1 cellular context compared by ENCODE assay signal in the genomic region with DNA sequence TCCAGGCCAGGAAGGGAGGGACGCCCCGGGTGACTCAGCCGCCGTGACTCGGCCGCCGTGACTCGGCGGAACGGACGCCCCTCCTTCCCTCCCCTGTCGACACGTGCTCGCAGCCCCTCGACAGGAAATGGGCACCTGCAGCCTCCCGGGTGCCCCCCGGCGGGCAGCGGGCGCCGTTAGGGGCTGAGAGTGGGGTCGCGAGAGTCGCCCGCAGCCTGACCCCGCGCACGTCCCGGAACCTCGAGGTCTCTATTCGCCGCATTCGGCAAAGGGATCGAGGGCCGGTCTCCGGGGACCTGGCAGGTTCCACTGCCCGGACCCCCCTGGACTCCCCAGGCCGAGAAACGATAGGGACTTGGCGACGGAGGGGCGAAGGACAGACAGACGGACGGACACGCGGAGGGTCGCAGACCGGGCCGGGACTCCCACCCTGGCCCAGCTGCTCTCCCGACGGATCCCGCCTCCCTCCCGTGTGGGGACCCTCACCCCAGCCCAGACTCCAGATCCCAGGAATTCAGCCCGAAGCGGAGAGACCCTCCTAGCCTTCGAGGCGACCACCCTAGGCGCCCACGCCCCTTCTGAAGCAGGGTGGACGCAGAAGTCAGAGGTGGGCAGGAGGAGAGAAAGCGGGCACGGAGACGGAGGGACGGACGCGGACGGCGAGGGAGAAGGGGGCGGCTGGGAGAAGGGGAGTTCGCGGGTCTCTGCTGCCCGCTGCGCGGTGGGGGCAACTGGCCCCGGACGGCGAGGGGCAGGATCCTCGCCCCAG.
A peak's percentile ranks its signal among the peaks of the same experiment; 100 is the strongest.
TF ChIP-seq lines count a peak whose summit lies in the region.

No MANE protein-coding gene starts in this region.

TF ChIP-seq in A549, 52 proteins besides CTCF, POLR2A, EP300 and RAD21 (continued from another document):
- TF ChIP-seq SMC3 (IDR thresholded peaks at IDR 0.05) (no peak), JUN (IDR thresholded peaks at IDR 0.05) (peak; percentile 47 to 67; a peak in 4 of 5 replicates), MAFK (IDR thresholded peaks at IDR 0.05; ENCODE audit: partially characterized antibody) (peak; percentile 93), MYC (IDR thresholded peaks at IDR 0.05; ENCODE audit: borderline replicate concordance, low read length) (peak; percentile 93), BHLHE40 (IDR thresholded peaks at IDR 0.05; ENCODE audit: low read depth, low read length) (peak; percentile 79), ZSCAN20 (CRISPR knock-in tag; IDR thresholded peaks at IDR 0.05) (no peak), KDM1A (IDR thresholded peaks at IDR 0.05; ENCODE audit: low read depth) (no peak), KDM5A (IDR thresholded peaks at IDR 0.05) (no peak), RNF2 (IDR thresholded peaks at IDR 0.05; ENCODE audit: borderline replicate concordance, low read depth) (no peak), NPAS2 (CRISPR knock-in tag; IDR thresholded peaks at IDR 0.05; ENCODE audit: borderline replicate concordance) (no peak), MAZ (IDR thresholded peaks at IDR 0.05; ENCODE audit: borderline replicate concordance, low read depth, low read length) (0 out of 2 replicates have a peak, but pooled peaks have one; percentile 22), POLR2AphosphoS2 (conservative IDR thresholded peaks at IDR 0.05; ENCODE audit: low read length) (no peak), NFE2L2 (conservative IDR thresholded peaks at IDR 0.05; ENCODE audit: low read length) (peak; percentile 83), GATA3 (IDR thresholded peaks at IDR 0.05; ENCODE audit: borderline replicate concordance) (0 out of 2 replicates have a peak, but pooled peaks have one; percentile 47), HOXB5 (CRISPR knock-in tag; IDR thresholded peaks at IDR 0.05) (peak; percentile 15; the same call in 1 of the 2 replicates), FOSB (CRISPR knock-in tag; IDR thresholded peaks at IDR 0.05) (peak; percentile 32; the same call in 1 of the 2 replicates), CHD4 (IDR thresholded peaks at IDR 0.05; ENCODE audit: borderline replicate concordance) (no peak), CBX2 (IDR thresholded peaks at IDR 0.05; ENCODE audit: borderline replicate concordance, low read depth) (no peak), RARB (CRISPR knock-in tag; IDR thresholded peaks at IDR 0.05) (peak; percentile 23; the same call in 1 of the 2 replicates), RCOR1 (IDR thresholded peaks at IDR 0.05; ENCODE audit: low read depth, low read length) (no peak), NR3C1 (IDR thresholded peaks at IDR 0.05) (no peak), FOXS1 (CRISPR knock-in tag; IDR thresholded peaks at IDR 0.05) (no peak), ATOH8 (CRISPR knock-in tag; IDR thresholded peaks at IDR 0.05; ENCODE audit: low read depth) (0 out of 2 replicates have a peak, but pooled peaks have one; percentile 28), ZNF302 (CRISPR knock-in tag; IDR thresholded peaks at IDR 0.05) (no peak), PBX3 (IDR thresholded peaks at IDR 0.05) (no peak)
- TF ChIP-seq, protein P1, sequence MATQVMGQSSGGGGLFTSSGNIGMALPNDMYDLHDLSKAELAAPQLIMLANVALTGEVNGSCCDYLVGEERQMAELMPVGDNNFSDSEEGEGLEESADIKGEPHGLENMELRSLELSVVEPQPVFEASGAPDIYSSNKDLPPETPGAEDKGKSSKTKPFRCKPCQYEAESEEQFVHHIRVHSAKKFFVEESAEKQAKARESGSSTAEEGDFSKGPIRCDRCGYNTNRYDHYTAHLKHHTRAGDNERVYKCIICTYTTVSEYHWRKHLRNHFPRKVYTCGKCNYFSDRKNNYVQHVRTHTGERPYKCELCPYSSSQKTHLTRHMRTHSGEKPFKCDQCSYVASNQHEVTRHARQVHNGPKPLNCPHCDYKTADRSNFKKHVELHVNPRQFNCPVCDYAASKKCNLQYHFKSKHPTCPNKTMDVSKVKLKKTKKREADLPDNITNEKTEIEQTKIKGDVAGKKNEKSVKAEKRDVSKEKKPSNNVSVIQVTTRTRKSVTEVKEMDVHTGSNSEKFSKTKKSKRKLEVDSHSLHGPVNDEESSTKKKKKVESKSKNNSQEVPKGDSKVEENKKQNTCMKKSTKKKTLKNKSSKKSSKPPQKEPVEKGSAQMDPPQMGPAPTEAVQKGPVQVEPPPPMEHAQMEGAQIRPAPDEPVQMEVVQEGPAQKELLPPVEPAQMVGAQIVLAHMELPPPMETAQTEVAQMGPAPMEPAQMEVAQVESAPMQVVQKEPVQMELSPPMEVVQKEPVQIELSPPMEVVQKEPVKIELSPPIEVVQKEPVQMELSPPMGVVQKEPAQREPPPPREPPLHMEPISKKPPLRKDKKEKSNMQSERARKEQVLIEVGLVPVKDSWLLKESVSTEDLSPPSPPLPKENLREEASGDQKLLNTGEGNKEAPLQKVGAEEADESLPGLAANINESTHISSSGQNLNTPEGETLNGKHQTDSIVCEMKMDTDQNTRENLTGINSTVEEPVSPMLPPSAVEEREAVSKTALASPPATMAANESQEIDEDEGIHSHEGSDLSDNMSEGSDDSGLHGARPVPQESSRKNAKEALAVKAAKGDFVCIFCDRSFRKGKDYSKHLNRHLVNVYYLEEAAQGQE (IDR thresholded peaks at IDR 0.05) = no peak
- TF ChIP-seq, protein P2, sequence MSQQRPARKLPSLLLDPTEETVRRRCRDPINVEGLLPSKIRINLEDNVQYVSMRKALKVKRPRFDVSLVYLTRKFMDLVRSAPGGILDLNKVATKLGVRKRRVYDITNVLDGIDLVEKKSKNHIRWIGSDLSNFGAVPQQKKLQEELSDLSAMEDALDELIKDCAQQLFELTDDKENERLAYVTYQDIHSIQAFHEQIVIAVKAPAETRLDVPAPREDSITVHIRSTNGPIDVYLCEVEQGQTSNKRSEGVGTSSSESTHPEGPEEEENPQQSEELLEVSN (IDR thresholded peaks at IDR 0.05; ENCODE audit: borderline replicate concordance, low read depth) = peak; percentile 88
- TF ChIP-seq, protein P3, sequence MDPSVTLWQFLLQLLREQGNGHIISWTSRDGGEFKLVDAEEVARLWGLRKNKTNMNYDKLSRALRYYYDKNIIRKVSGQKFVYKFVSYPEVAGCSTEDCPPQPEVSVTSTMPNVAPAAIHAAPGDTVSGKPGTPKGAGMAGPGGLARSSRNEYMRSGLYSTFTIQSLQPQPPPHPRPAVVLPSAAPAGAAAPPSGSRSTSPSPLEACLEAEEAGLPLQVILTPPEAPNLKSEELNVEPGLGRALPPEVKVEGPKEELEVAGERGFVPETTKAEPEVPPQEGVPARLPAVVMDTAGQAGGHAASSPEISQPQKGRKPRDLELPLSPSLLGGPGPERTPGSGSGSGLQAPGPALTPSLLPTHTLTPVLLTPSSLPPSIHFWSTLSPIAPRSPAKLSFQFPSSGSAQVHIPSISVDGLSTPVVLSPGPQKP (IDR thresholded peaks at IDR 0.05; ENCODE audit: low read depth, low read length) = no peak
TF ChIP-seq in A549: peak in this region for 19.
